In the genomic region with DNA sequence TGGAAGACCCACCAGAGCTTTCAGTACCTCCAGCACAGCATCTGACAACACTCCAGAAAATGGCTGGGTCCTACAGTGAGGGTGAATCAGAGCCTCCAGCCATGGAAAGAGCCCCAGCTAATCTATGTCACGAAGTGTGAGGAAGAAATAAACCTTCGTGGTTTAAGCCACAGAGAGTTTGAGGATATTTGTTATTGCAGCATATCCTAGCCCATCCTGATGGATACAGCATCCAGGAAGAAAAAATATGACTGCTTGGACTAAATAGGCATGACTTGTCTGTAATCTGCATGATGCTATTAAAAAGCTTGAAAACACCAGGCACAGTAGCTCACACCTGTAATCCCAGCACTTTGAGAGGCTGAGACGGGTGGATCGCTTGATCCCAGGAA, we compare ENCODE assay signal across 28 cellular contexts. TPM values are rescaled to one million over a fixed set of nuclear protein-coding genes. Genes with fewer than 3 reads are reported as not detected.
"Had no signal": no experiment of that assay in that cellular context is flagged by ENCODE, and none has a peak within 500 bp of the region (broad histone marks: within the 10 kb centered on the region; RNA-seq: fewer than 3 reads in every experiment).

No MANE protein-coding gene starts in this region.

- H3K27me3 Mint-ChIP-seq: IgD-negative memory B cell had no signal

- H3K36me3 Mint-ChIP-seq: IgD-negative memory B cell had no signal

- H3K9me3 ChIP-seq: ascending aorta, body of pancreas, SJSA1 had no signal

- H3K27ac Mint-ChIP-seq: activated CD8-positive, alpha-beta T cell treated with anti-CD3 and anti-CD28 coated beads, Interleukin-2, amount 10 ng/mL, durations not matched to agents 7 days and 5 days; IgD-negative memory B cell; T-helper 1 cell treated with Interleukin-12 subunit alpha and Interleukin-12 subunit beta and Interleukin-4 antibody, amounts not matched to agents 30 μg/mL and 1 μg/mL, for 36 hours had no signal

- H3K27ac ChIP-seq: ascending aorta, KMS-11, SJSA1 had no signal

- H3K4me3 ChIP-seq: ascending aorta, body of pancreas, SJSA1 had no signal

- H3K36me3 ChIP-seq: ascending aorta, SJSA1 had no signal

- DNase-seq: activated CD4-positive, alpha-beta T cell treated with anti-CD3 and anti-CD28 coated beads for 48 hours; activated CD4-positive, alpha-beta T cell treated with anti-CD3 and anti-CD28 coated beads, Interleukin-2, amount 50 U/mL, for 4 hours; activated CD8-positive, alpha-beta memory T cell treated with anti-CD3 and anti-CD28 coated beads, Interleukin-2, amount 50 U/mL, for 48 hours; activated CD8-positive, alpha-beta T cell treated with anti-CD3 and anti-CD28 coated beads, Interleukin-2, amount 10 ng/mL, durations not matched to agents 7 days and 5 days; activated naive CD4-positive, alpha-beta T cell treated with anti-CD3 and anti-CD28 coated beads, Interleukin-2, amount 50 U/mL, for 16 hours; activated T-cell treated with anti-CD3 and anti-CD28 coated beads, Interleukin-2, amount 50 U/mL, for 1 hour; amniotic stem cell; body of pancreas; MM.1S; NCI-H1105; NCI-H1436; NCI-H1694 treated with DMSO at 0.1 percent for 48 hours; NCI-H2029 treated with DMSO at 0.1 percent for 48 hours; NCI-H345; NCI-H510A; NCI-H526 treated with DMSO at 0.1 percent for 48 hours; NCI-H82; OCI-M1; RPMI8226; SHP77 had no signal

- H3K27me3 ChIP-seq: ascending aorta, body of pancreas, SJSA1 had no signal

- ATAC-seq: activated CD4-positive, CD25-positive, alpha-beta regulatory T cell treated with anti-CD3 and anti-CD28 coated beads, Interleukin-2, amount 50 U/mL, for 24 hours; activated CD8-positive, alpha-beta T cell treated with anti-CD3 and anti-CD28 coated beads, Interleukin-2, amount 10 ng/mL, durations not matched to agents 7 days and 5 days; body of pancreas; Panc1; SK-N-SH treated with all-trans-retinoic acid at 6 μM for 48 hours had no signal

- H3K4me3 Mint-ChIP-seq: activated CD8-positive, alpha-beta T cell treated with anti-CD3 and anti-CD28 coated beads, Interleukin-2, amount 10 ng/mL, durations not matched to agents 7 days and 5 days; IgD-negative memory B cell; T-helper 1 cell treated with Interleukin-12 subunit alpha and Interleukin-12 subunit beta and Interleukin-4 antibody, amounts not matched to agents 30 μg/mL and 1 μg/mL, for 36 hours had no signal

- H3K9me3 Mint-ChIP-seq: IgD-negative memory B cell; T-helper 1 cell treated with Interleukin-12 subunit alpha and Interleukin-12 subunit beta and Interleukin-4 antibody, amounts not matched to agents 30 μg/mL and 1 μg/mL, for 36 hours had no signal

RNA-seq across cellular contexts. Expression of a gene that starts 13.3 kb away (rescaled TPM):
- total RNA-seq: ascending aorta, body of pancreas, SJSA1 had no signal

RNA-seq across cellular contexts. Expression of a gene that starts 19.0 kb away (rescaled TPM):
- total RNA-seq: activated CD8-positive, alpha-beta T cell treated with anti-CD3 and anti-CD28 coated beads, Interleukin-2, amount 10 ng/mL, durations not matched to agents 7 days and 5 days had no signal

RNA-seq across cellular contexts. Expression of a gene that starts 32.7 kb away (rescaled TPM):
- total RNA-seq: ascending aorta, body of pancreas, SJSA1 had no signal
